In genomic region chr4:105714071-105714521, GRCh38 we compare ENCODE assay signal across 8 cellular contexts. TPM values are rescaled to one million over a fixed set of nuclear protein-coding genes. Genes with fewer than 3 reads are reported as not detected.
DNase-seq lines count a peak whose midpoint lies in the region; ATAC-seq, FAIRE-seq and TF ChIP-seq lines count a peak whose summit lies in the region.

No MANE protein-coding gene starts in this region.

- no peaks in the 10 kb centered on the region for H3K27me3 Mint-ChIP-seq in activated CD8-positive, alpha-beta memory T cell treated with anti-CD3 and anti-CD28 coated beads, Interleukin-2, amount 10 ng/mL, durations not matched to agents 7 days and 5 days

- peak; percentile 44 for ATAC-seq in GM19025 (IDR thresholded peaks at IDR 0.05; ENCODE audit: low read depth, unreplicated experiment)
- ATAC-seq in HG03095 (IDR thresholded peaks at IDR 0.05; ENCODE audit: unreplicated experiment): peak; percentile 60
- ATAC-seq in SK-N-SH treated with all-trans-retinoic acid at 6 μM for 48 hours: no peak
- peak in 3 of 4 donors; percentile 63 to 79 (median 69) for ATAC-seq in psoas muscle
- ATAC-seq in activated CD8-positive, alpha-beta memory T cell treated with anti-CD3 and anti-CD28 coated beads, Interleukin-2, amount 10 ng/mL, durations not matched to agents 7 days and 5 days: no peak

- H3K4me2 ChIP-seq in PC-9: no peak overlapping the region

- H4K20me1 ChIP-seq in PC-9 (ENCODE audit: insufficient read depth): no peaks in the 10 kb centered on the region

- H3K36me3 Mint-ChIP-seq in activated CD8-positive, alpha-beta memory T cell treated with anti-CD3 and anti-CD28 coated beads, Interleukin-2, amount 10 ng/mL, durations not matched to agents 7 days and 5 days: no peaks in the 10 kb centered on the region

- WGBS in psoas muscle, 3 donors: 35 to 66% (median 39%) methylated on average over 5 of the region's 5 CpGs
- 67 to 88% (median 72%) methylated on average over 5 of the region's 5 CpGs for WGBS in small intestine, 3 donors

- FAIRE-seq in small intestine (lab: Jason Lieb, UNC): no peak

- H3K4me1 ChIP-seq in psoas muscle (peaks cover 22% of the 10 kb centered on the region), PC-9 (replicated peaks; ENCODE audit: insufficient read depth) (no peaks in the 10 kb centered on the region), small intestine (ENCODE audit: control insufficient read depth in 2 of 2, insufficient read depth in 1 of 2, low read depth in 1 of 2, low read length in 1 of 2) (no peaks in the 10 kb centered on the region)

- H3K36me3 ChIP-seq in psoas muscle (ENCODE audit: insufficient read depth in 1 of 2, low read depth in 1 of 2): peaks cover 0 to under 1% of the 10 kb centered on the region in 2 donors
- no peaks in the 10 kb centered on the region for H3K36me3 ChIP-seq in PC-9 (ENCODE audit: low read depth)
- peaks cover 0 to 1% of the 10 kb centered on the region in 2 donors for H3K36me3 ChIP-seq in small intestine (ENCODE audit: control insufficient read depth in 2 of 2, insufficient read depth in 2 of 2, low read length in 2 of 2)

- no peak overlapping the region for H3K27ac ChIP-seq in psoas muscle
- no peak overlapping the region for H3K27ac ChIP-seq in PC-9
- no peak overlapping the region for H3K27ac ChIP-seq in small intestine (ENCODE audit: low read depth in 1 of 2, low read length in 1 of 2)

- peak overlapping the region; percentile 27 for H3K4me3 ChIP-seq in psoas muscle
- H3K4me3 ChIP-seq in PC-9: no peak overlapping the region
- H3K4me3 ChIP-seq in small intestine (ENCODE audit: low read depth in 1 of 2, low read length in 2 of 2): no peak overlapping the region

- peaks cover 22% of the 10 kb centered on the region for H3K79me2 ChIP-seq in PC-9 (ENCODE audit: low read depth)

- peaks cover 11% of the 10 kb centered on the region for H3K4me1 Mint-ChIP-seq in activated CD8-positive, alpha-beta memory T cell treated with anti-CD3 and anti-CD28 coated beads, Interleukin-2, amount 10 ng/mL, durations not matched to agents 7 days and 5 days

- POLR2A ChIA-PET in PC-9 (lab: Charles Lee; ENCODE audit: unreplicated experiment): no interaction called here

- H3K27me3 ChIP-seq in psoas muscle (ENCODE audit: insufficient read depth in 3 of 3, low read length in 2 of 3) (no peaks in the 10 kb centered on the region), PC-9 (ENCODE audit: insufficient read depth, low read depth) (no peaks in the 10 kb centered on the region), small intestine (ENCODE audit: control insufficient read depth in 2 of 2, insufficient read depth in 2 of 2, low read length in 2 of 2) (no peaks in the 10 kb centered on the region)

- no TSS peak for BruUV-seq in PC-9 (replicated peaks; lab: Mats Ljungman, UMichigan)

- intact Hi-C loops in psoas muscle (cut with DNase I): no loop called here
- intact Hi-C loops in PC-9 (cut with micrococcal nuclease; ENCODE audit: unreplicated experiment): loop anchor here (2.0 kb wide), 1 partner anchor 193 kb away; no protein-coding TSS in a partner anchor

- H3F3A ChIP-seq in PC-9 (ENCODE audit: insufficient read depth, low read depth): peaks cover 3% of the 10 kb centered on the region; the same call in 1 of the 2 replicates

- no peaks in the 10 kb centered on the region for H3K9me3 Mint-ChIP-seq in activated CD8-positive, alpha-beta memory T cell treated with anti-CD3 and anti-CD28 coated beads, Interleukin-2, amount 10 ng/mL, durations not matched to agents 7 days and 5 days (ENCODE audit: low read depth)

- no peaks in the 10 kb centered on the region for H3K9me3 ChIP-seq in psoas muscle
- H3K9me3 ChIP-seq in PC-9 (ENCODE audit: insufficient read depth, low read depth): no peaks in the 10 kb centered on the region
- no peaks in the 10 kb centered on the region for H3K9me3 ChIP-seq in small intestine (ENCODE audit: control insufficient read depth, low read depth)

- CTCF ChIA-PET in PC-9 (lab: Charles Lee): no interaction called here
- CTCF ChIA-PET in activated CD8-positive, alpha-beta memory T cell treated with anti-CD3 and anti-CD28 coated beads, Interleukin-2, amount 10 ng/mL, durations not matched to agents 7 days and 5 days (lab: Charles Lee): interaction anchor here (1.7 kb wide), 1 partner anchor 14 kb away, joined by 3 read pairs; no protein-coding TSS in a partner anchor

- TF ChIP-seq CTCF in psoas muscle (IDR thresholded peaks at IDR 0.05): no peak
- no peak for TF ChIP-seq CTCF in PC-9 (conservative IDR thresholded peaks at IDR 0.05)

- DNase-seq in psoas muscle (no peak), PC-9 (no peak), small intestine (no peak), DMS53 treated with DMSO at 0.1 percent for 48 hours (lab: John Stamatoyannopoulos, UW; ENCODE audit: unreplicated experiment) (no peak)
- no peak for DNase-seq in activated CD8-positive, alpha-beta memory T cell treated with anti-CD3 and anti-CD28 coated beads, Interleukin-2, amount 10 ng/mL, durations not matched to agents 7 days and 5 days

- no peak overlapping the region for H3K27ac Mint-ChIP-seq in activated CD8-positive, alpha-beta memory T cell treated with anti-CD3 and anti-CD28 coated beads, Interleukin-2, amount 10 ng/mL, durations not matched to agents 7 days and 5 days

- H3K9me2 ChIP-seq in PC-9 (ENCODE audit: insufficient read depth): no peaks in the 10 kb centered on the region

- no peak overlapping the region for H3K4me3 Mint-ChIP-seq in activated CD8-positive, alpha-beta memory T cell treated with anti-CD3 and anti-CD28 coated beads, Interleukin-2, amount 10 ng/mL, durations not matched to agents 7 days and 5 days

- H2AFZ ChIP-seq in PC-9: no peak overlapping the region

TF ChIP-seq in SK-N-SH treated with all-trans-retinoic acid at 6 μM for 48 hours, 23 proteins besides CTCF, POLR2A, EP300 and RAD21:
- TF ChIP-seq SNAI2 (CRISPR knock-in tag; IDR thresholded peaks at IDR 0.05) (no peak), ISL1 (CRISPR knock-in tag; IDR thresholded peaks at IDR 0.05) (peak; percentile 67), ZFP30 (CRISPR knock-in tag; IDR thresholded peaks at IDR 0.05) (no peak)

RNA-seq across cellular contexts. Expression of gene GSTCD, which starts 5.5 kb away (rescaled TPM):
- total RNA-seq in psoas muscle (1 to 10 TPM; 2.6 to 6.6 (median 4.5) TPM), PC-9 (2021) (9.7 and 11.4 TPM in 2 replicates)
- polyA plus RNA-seq in psoas muscle (1 to 10 TPM in 2 of 3 donors, under 1 TPM in 1; 0.82 to 4.7 (median 2.8) TPM), small intestine (1 to 10 TPM; 1.4 to 5.0 (median 1.6) TPM)
- total RNA-seq in activated CD8-positive, alpha-beta memory T cell treated with anti-CD3 and anti-CD28 coated beads, Interleukin-2, amount 10 ng/mL, durations not matched to agents 7 days and 5 days: 10 to 100 TPM; 14.0 to 14.1 TPM

RNA-seq across cellular contexts. Expression of gene INTS12, which starts 5.6 kb away (rescaled TPM):
- total RNA-seq in psoas muscle: 10 to 100 TPM; 17.7 to 28.8 (median 20.2) TPM
- 10 to 100 TPM; 27.7 to 38.8 (median 29.9) TPM for polyA plus RNA-seq in psoas muscle
- 8.4 and 10.3 TPM in 2 replicates for total RNA-seq in PC-9 (2021)
- 10 to 100 TPM; 18.9 to 23.0 (median 20.1) TPM for polyA plus RNA-seq in small intestine
- 10 to 100 TPM; 20.3 to 20.4 TPM for total RNA-seq in activated CD8-positive, alpha-beta memory T cell treated with anti-CD3 and anti-CD28 coated beads, Interleukin-2, amount 10 ng/mL, durations not matched to agents 7 days and 5 days

Comparison
In these comparisons a context has a peak if more than half of its experiments do, and no peak if none do; other contexts are left out.
1. ATAC-seq: peak in GM19025 (single experiment), HG03095 (single experiment) and psoas muscle (3 of 4); none in SK-N-SH treated with all-trans-retinoic acid at 6 μM for 48 hours (single experiment) and activated CD8-positive, alpha-beta memory T cell treated with anti-CD3 and anti-CD28 coated beads, Interleukin-2, amount 10 ng/mL, durations not matched to agents 7 days and 5 days (single experiment).